In genomic region chr17:9409026-9409425, GRCh38 we compare ENCODE assay signal across 25 cellular contexts.
DNase-seq lines count a peak whose midpoint lies in the region; ATAC-seq and TF ChIP-seq lines count a peak whose summit lies in the region.
"Had no signal": no experiment of that assay in that cellular context is flagged by ENCODE, and none has a peak within 500 bp of the region (broad histone marks: within the 10 kb centered on the region; RNA-seq: fewer than 3 reads in every experiment).

No MANE protein-coding gene starts in this region.

- peak overlapping the region; percentile 43 to 55 (median 53) for H3K27ac Mint-ChIP-seq in nephron
- H3K27ac Mint-ChIP-seq: progenitor cell of endocrine pancreas; T-helper 1 cell treated with Interleukin-12 subunit alpha and Interleukin-12 subunit beta and Interleukin-4 antibody, amounts not matched to agents 30 μg/mL and 1 μg/mL, for 36 hours had no signal

- 0 out of 2 replicates have a peak overlapping the region, but pooled peaks have one; percentile 25 for H3K27ac ChIP-seq in 22Rv1
- H3K27ac ChIP-seq: BLaER1, colonic mucosa, neutrophil had no signal

- H3K4me1 Mint-ChIP-seq in nephron: peaks cover 55% of the 10 kb centered on the region

- H3K4me3 ChIP-seq in LNCaP clone FGC (ENCODE audit: low read depth, low read length): no peak overlapping the region
- no peak overlapping the region for H3K4me3 ChIP-seq in epithelial cell of esophagus (ENCODE audit: low read length)
- H3K4me3 ChIP-seq: BLaER1, colonic mucosa, HAP-1, lung, MG63 had no signal

- no peaks in the 10 kb centered on the region for H3K27me3 Mint-ChIP-seq in nephron (ENCODE audit: low read depth)
- H3K27me3 Mint-ChIP-seq: IgD-negative memory B cell, progenitor cell of endocrine pancreas had no signal

- H3K9me3 Mint-ChIP-seq in nephron: no peaks in the 10 kb centered on the region
- H3K9me3 Mint-ChIP-seq: T-helper 1 cell treated with Interleukin-12 subunit alpha and Interleukin-12 subunit beta and Interleukin-4 antibody, amounts not matched to agents 30 μg/mL and 1 μg/mL, for 36 hours had no signal

- DNase-seq in LNCaP clone FGC (ENCODE audit: low read depth): peak; percentile 49
- DNase-seq in epithelial cell of esophagus (ENCODE audit: low read depth): peak; percentile 75
- DNase-seq in stimulated activated naive CD4-positive, alpha-beta T cell treated with Interleukin-2 at 50 U/mL for 16 hours (lab: John Stamatoyannopoulos, UW): no peak
- no peak for DNase-seq in NCI-H2107 treated with DMSO at 0.1 percent for 48 hours (lab: John Stamatoyannopoulos, UW; ENCODE audit: unreplicated experiment)
- DNase-seq: activated CD4-positive, alpha-beta T cell treated with anti-CD3 and anti-CD28 coated beads for 48 hours; activated naive CD4-positive, alpha-beta T cell; activated T-cell treated with anti-CD3 and anti-CD28 coated beads, Interleukin-2, amount 50 U/mL, for 48 hours; colonic mucosa; effector memory CD4-positive, alpha-beta T cell; MG63; NCI-H2081 treated with DMSO at 0.1 percent for 48 hours; NCI-H510A; SIG-M5 had no signal

- TF ChIP-seq CTCF in 22Rv1 (IDR thresholded peaks at IDR 0.05): no peak
- no peak for TF ChIP-seq CTCF in LNCaP clone FGC (IDR thresholded peaks at IDR 0.05; ENCODE audit: control insufficient read depth, extremely low read depth, insufficient read depth)
- no peak for TF ChIP-seq CTCF in epithelial cell of esophagus (IDR thresholded peaks at IDR 0.05; ENCODE audit: insufficient read depth, low read depth, low read length, missing control alignments)
- TF ChIP-seq CTCF in nephron (IDR thresholded peaks at IDR 0.05; ENCODE audit: unreplicated experiment in 3 of 3): no peak

- no peak for ATAC-seq in GM21737 (IDR thresholded peaks at IDR 0.05; ENCODE audit: unreplicated experiment)
- ATAC-seq: esophagus mucosa, Panc1 had no signal

- peak overlapping the region in 1 of 3 experiments; percentile 42 for H3K4me3 Mint-ChIP-seq in nephron
- H3K4me3 Mint-ChIP-seq: IgD-negative memory B cell; T-helper 1 cell treated with Interleukin-12 subunit alpha and Interleukin-12 subunit beta and Interleukin-4 antibody, amounts not matched to agents 30 μg/mL and 1 μg/mL, for 36 hours had no signal

- peaks cover 5% of the 10 kb centered on the region for H3K36me3 Mint-ChIP-seq in nephron (ENCODE audit: low read depth)

Comparison
In these comparisons a context has a peak if more than half of its experiments do, and no peak if none do; other contexts are left out.
1. DNase-seq: peak in LNCaP clone FGC (single experiment) and epithelial cell of esophagus (single experiment); none in stimulated activated naive CD4-positive, alpha-beta T cell treated with Interleukin-2 at 50 U/mL for 16 hours (single experiment) and NCI-H2107 treated with DMSO at 0.1 percent for 48 hours (single experiment).